In genomic region chr1:241413386-241413785, GRCh38 we compare ENCODE assay signal across 11 cellular contexts. TPM values are rescaled to one million over a fixed set of nuclear protein-coding genes. Genes with fewer than 3 reads are reported as not detected.
A peak's percentile ranks its signal among the peaks of the same experiment; 100 is the strongest.
DNase-seq lines count a peak whose midpoint lies in the region; ATAC-seq and TF ChIP-seq lines count a peak whose summit lies in the region.
"Had no signal": no experiment of that assay in that cellular context is flagged by ENCODE, and none has a peak within 500 bp of the region (broad histone marks: within the 10 kb centered on the region; RNA-seq: fewer than 3 reads in every experiment).

No MANE protein-coding gene starts in this region.

- DNase-seq in A172 (ENCODE audit: low spot score) (peak; percentile 94), dermis blood vessel endothelial cell (peak; percentile 9), coronary artery (ENCODE audit: low spot score) (no peak)
- no peak for DNase-seq in stimulated activated CD4-positive, alpha-beta T cell treated with anti-CD3 and anti-CD28 coated beads, Interleukin-4, amount 100 ng/mL, for 1 hour
- DNase-seq in stimulated activated CD4-positive, alpha-beta T cell treated with anti-CD3 and anti-CD28 coated beads, Interleukin-15, amount 100 ng/mL, for 24 hours, result no peak
- DNase-seq: activated naive CD4-positive, alpha-beta T cell treated with Interleukin-2 at 50 U/mL for 16 hours; NCI-H2081 treated with DMSO at 0.1 percent for 48 hours had no signal

- ATAC-seq in GM18868 (IDR thresholded peaks at IDR 0.05; ENCODE audit: unreplicated experiment) (peak; percentile 83), HG03565 (IDR thresholded peaks at IDR 0.05; ENCODE audit: unreplicated experiment) (peak; percentile 68), HG03025 (IDR thresholded peaks at IDR 0.05; ENCODE audit: low FRiP score, unreplicated experiment) (no peak)

- no peak for TF ChIP-seq CTCF in coronary artery (IDR thresholded peaks at IDR 0.05)

- H3K4me3 ChIP-seq in coronary artery, result no peak overlapping the region

- H3K27ac ChIP-seq in coronary artery, result no peak overlapping the region

RNA-seq across cellular contexts. Expression of gene RGS7, which starts 56.4 kb away (rescaled TPM):
- 12.4 and 16.5 TPM in 2 replicates for total RNA-seq in A172 (2014; rRNA removed; shearing (Covaris generic))
- total RNA-seq in dermis blood vessel endothelial cell, result under 0.01 and 0.23 TPM in 2 replicates
- total RNA-seq: T-helper 2 cell treated with Interferon-gamma antibody and Interleukin-4, amounts not matched to agents 100 ng/mL and 5 ng/mL, for 36 hours had no signal

Comparison
In these comparisons a context has a peak if more than half of its experiments do, and no peak if none do; other contexts are left out.
1. DNase-seq: peak in A172 (single experiment) and dermis blood vessel endothelial cell (single experiment); none in coronary artery (single experiment), stimulated activated CD4-positive, alpha-beta T cell treated with anti-CD3 and anti-CD28 coated beads, Interleukin-4, amount 100 ng/mL, for 1 hour (single experiment) and stimulated activated CD4-positive, alpha-beta T cell treated with anti-CD3 and anti-CD28 coated beads, Interleukin-15, amount 100 ng/mL, for 24 hours (single experiment).
2. RNA of gene RGS7, which starts 56.4 kb away (total RNA-seq): 12.4 to 16.5 TPM in A172; under 0.01 to 0.23 TPM in dermis blood vessel endothelial cell; every median in the first group is over 10 times any median in the second.